8 cellular contexts compared by ENCODE assay signal in genomic region chr7:136687693-136688322, GRCh38.
A peak's percentile ranks its signal among the peaks of the same experiment; 100 is the strongest.
DNase-seq lines count a peak whose midpoint lies in the region; ATAC-seq and TF ChIP-seq lines count a peak whose summit lies in the region.
"Had no signal": no experiment of that assay in that cellular context is flagged by ENCODE, and none has a peak within 500 bp of the region (broad histone marks: within the 10 kb centered on the region; RNA-seq: fewer than 3 reads in every experiment).

No MANE protein-coding gene starts in this region.

- H3K9me3 Mint-ChIP-seq in HFFc6, result no peaks in the 10 kb centered on the region
- H3K9me3 Mint-ChIP-seq: activated B cell treated with CpG ODN at 0.5 μM for 24 hours had no signal

- peak; percentile 9 for DNase-seq in G401 (ENCODE audit: low spot score)
- peak; percentile 16 for DNase-seq in HFFc6
- peak; percentile 67 for DNase-seq in RKO (ENCODE audit: low spot score)
- peak; percentile 28 for DNase-seq in glomerular visceral epithelial cell (ENCODE audit: extremely low spot score)
- no peak for DNase-seq in DMS79 treated with DMSO at 0.1 percent for 48 hours (lab: John Stamatoyannopoulos, UW)
- no peak for DNase-seq in ascending aorta (ENCODE audit: low spot score in 2 of 2)
- DNase-seq: activated B cell treated with CpG ODN at 0.5 μM for 24 hours had no signal

- no peaks in the 10 kb centered on the region for H3K9me3 ChIP-seq in ascending aorta

- in situ Hi-C loops in G401 (cut with HindIII; ENCODE audit: low sequenced_read_pairs), result no loop called here

- intact Hi-C loops in ascending aorta (cut with DNase I), result no loop called here

- H3K4me3 ChIP-seq in ascending aorta, result no peak overlapping the region

- H3K27me3 ChIP-seq in ascending aorta, result no peaks in the 10 kb centered on the region

- H3K27ac Mint-ChIP-seq in HFFc6, result no peak overlapping the region
- H3K27ac Mint-ChIP-seq: activated B cell treated with CpG ODN at 0.5 μM for 24 hours had no signal

- TF ChIP-seq CTCF in HFFc6 (IDR thresholded peaks at IDR 0.05) (peak; percentile 83), ascending aorta (IDR thresholded peaks at IDR 0.05) (peak in 1 of 3 experiments; percentile 37)

- no peaks in the 10 kb centered on the region for H3K36me3 ChIP-seq in ascending aorta

- H3K4me3 Mint-ChIP-seq in HFFc6, result no peak overlapping the region
- H3K4me3 Mint-ChIP-seq: activated B cell treated with CpG ODN at 0.5 μM for 24 hours had no signal

- peaks cover 17% of the 10 kb centered on the region; the same call in 1 of the 2 replicates for H3K4me1 Mint-ChIP-seq in HFFc6 (ENCODE audit: low read depth)
- H3K4me1 Mint-ChIP-seq: activated B cell treated with CpG ODN at 0.5 μM for 24 hours had no signal

- no peak for ATAC-seq in HG03039 (IDR thresholded peaks at IDR 0.05; ENCODE audit: unreplicated experiment)

- H3K36me3 Mint-ChIP-seq in HFFc6 (ENCODE audit: low read depth), result no peaks in the 10 kb centered on the region

- H3K27ac ChIP-seq in ascending aorta, result no peak overlapping the region

- no peaks in the 10 kb centered on the region for H3K27me3 Mint-ChIP-seq in HFFc6 (ENCODE audit: insufficient read depth)
- H3K27me3 Mint-ChIP-seq: activated B cell treated with CpG ODN at 0.5 μM for 24 hours had no signal

- H3K4me1 ChIP-seq in ascending aorta, result no peaks in the 10 kb centered on the region

Comparison
In these comparisons a context has a peak if more than half of its experiments do, and no peak if none do; other contexts are left out.
1. DNase-seq: peak in G401 (single experiment), HFFc6 (single experiment), RKO (single experiment) and glomerular visceral epithelial cell (single experiment); none in DMS79 treated with DMSO at 0.1 percent for 48 hours (single experiment) and ascending aorta (0 of 2).